Comparison of ENCODE assay signal across 8 cellular contexts in the genomic region with DNA sequence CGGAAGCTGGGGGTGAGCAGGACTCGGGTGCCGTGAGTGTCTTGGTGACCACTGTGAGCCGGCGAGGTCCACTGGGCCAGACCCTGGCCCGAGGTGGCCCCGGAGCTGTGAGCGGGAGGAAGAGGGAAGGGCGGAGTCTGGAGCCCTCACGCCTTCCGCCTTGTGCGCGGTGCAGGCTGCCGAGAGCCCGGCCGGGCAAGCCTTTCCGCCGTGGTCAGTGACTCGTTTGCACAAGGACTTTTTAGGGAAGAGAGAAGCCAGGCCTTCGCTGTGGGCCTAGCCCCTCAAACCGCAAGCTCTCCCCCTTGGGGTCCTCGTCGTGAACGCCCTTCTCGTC. TPM values are rescaled to one million over a fixed set of nuclear protein-coding genes. Genes with fewer than 3 reads are reported as not detected.
A peak's percentile ranks its signal among the peaks of the same experiment; 100 is the strongest.
DNase-seq lines count a peak whose midpoint lies in the region; ATAC-seq, FAIRE-seq and TF ChIP-seq lines count a peak whose summit lies in the region.

No MANE protein-coding gene starts in this region.

- ATAC-seq in A549 (peak; percentile 80 to 89), HG03159 (IDR thresholded peaks at IDR 0.05; ENCODE audit: unreplicated experiment) (peak; percentile 32)

- H3K9me3 ChIP-seq in A549 (no peaks in the 10 kb centered on the region), fibroblast of lung (ENCODE audit: control insufficient read depth, insufficient read depth, low read depth, low read length) (no peaks in the 10 kb centered on the region)

- H3K27me3 Mint-ChIP-seq in activated CD4-positive, alpha-beta memory T cell treated with anti-CD3 and anti-CD28 coated beads, Interleukin-2, amount 10 ng/mL, durations not matched to agents 7 days and 5 days, result peaks cover 25% of the 10 kb centered on the region
- H3K27me3 Mint-ChIP-seq in nephron (ENCODE audit: low read depth), result peaks cover 42% of the 10 kb centered on the region

- no peaks in the 10 kb centered on the region for H3K79me2 ChIP-seq in fibroblast of lung (ENCODE audit: control insufficient read depth, insufficient read depth, low read length)

- CTCF ChIA-PET in A549 (lab: Yijun Ruan, JAX), result interaction anchor here (0.6 to 3.5 kb wide), 48 partner anchors 9 to 1545 kb away, joined by 3 to 24 read pairs (median 3); no protein-coding TSS in a partner anchor
- CTCF ChIA-PET in activated CD4-positive, alpha-beta memory T cell treated with anti-CD3 and anti-CD28 coated beads, Interleukin-2, amount 10 ng/mL, durations not matched to agents 7 days and 5 days (lab: Charles Lee), result interaction anchor here (0.5 to 3.0 kb wide), 20 partner anchors 11 to 697 kb away, joined by 3 to 13 read pairs (median 4); no protein-coding TSS in a partner anchor

- no peak; the same call in 1 of the 2 replicates for TF ChIP-seq POLR2A in A549 (IDR thresholded peaks at IDR 0.05; ENCODE audit: low read length)

- DNase-seq in A549 (ENCODE audit: low read depth in 1 of 2, low spot score in 1 of 2) (peak; percentile 52 to 71), GM13977 (ENCODE audit: low spot score) (peak; percentile 73), fibroblast of lung (ENCODE audit: low read depth in 2 of 2) (peak; percentile 49 to 70), NCI-H2107 treated with DMSO at 0.1 percent for 48 hours (lab: John Stamatoyannopoulos, UW; ENCODE audit: unreplicated experiment) (no peak), NCI-H1694 (lab: John Stamatoyannopoulos, UW) (no peak)
- DNase-seq in activated CD4-positive, alpha-beta memory T cell treated with anti-CD3 and anti-CD28 coated beads, Interleukin-2, amount 10 ng/mL, durations not matched to agents 7 days and 5 days, result peak; percentile 39

- peak overlapping the region; percentile 38 for H3K9ac ChIP-seq in fibroblast of lung (ENCODE audit: insufficient read depth, low read length)

- H3K4me3 ChIP-seq in A549 (peak overlapping the region; percentile 54), fibroblast of lung (replicated peaks in 1 of 4; ENCODE audit: control extremely low read depth in 1 of 4, insufficient read depth in 1 of 4, low read depth in 3 of 4, low read length in 4 of 4) (peak overlapping the region; percentile 33 to 65 (median 51))

- H3K27ac ChIP-seq in A549, result peak overlapping the region; percentile 68 to 83
- peak overlapping the region; percentile 60 for H3K27ac ChIP-seq in fibroblast of lung (ENCODE audit: insufficient read depth, low read length)

- POLR2A ChIA-PET in A549 (lab: Yijun Ruan, JAX), result interaction anchor here (1.0 kb wide), 1 partner anchor 697 kb away, joined by 3 read pairs; no protein-coding TSS in a partner anchor
- POLR2A ChIA-PET in activated CD4-positive, alpha-beta memory T cell treated with anti-CD3 and anti-CD28 coated beads, Interleukin-2, amount 10 ng/mL, durations not matched to agents 7 days and 5 days (lab: Charles Lee), result interaction anchor here (0.6 to 1.1 kb wide), 4 partner anchors 9 to 619 kb away, joined by 3 to 4 read pairs (median 4); a partner anchor contains a TSS

- no peak for FAIRE-seq in A549 (lab: Jason Lieb, UNC)

- no peak overlapping the region for H3K27ac Mint-ChIP-seq in activated CD4-positive, alpha-beta memory T cell treated with anti-CD3 and anti-CD28 coated beads, Interleukin-2, amount 10 ng/mL, durations not matched to agents 7 days and 5 days
- peak overlapping the region; percentile 78 to 93 (median 82) for H3K27ac Mint-ChIP-seq in nephron

- H3K4me2 ChIP-seq in A549 (peak overlapping the region; percentile 91), fibroblast of lung (ENCODE audit: extremely low read depth, insufficient read depth, low read length) (peak overlapping the region; percentile 72)

- H3K27me3 ChIP-seq in fibroblast of lung (ENCODE audit: control insufficient read depth, insufficient read depth, low read length), result no peaks in the 10 kb centered on the region

- TF ChIP-seq RAD21 in A549 (conservative IDR thresholded peaks at IDR 0.05 in 1 of 2, IDR thresholded peaks at IDR 0.05 in 1 of 2), result no peak

- H2AFZ ChIP-seq in fibroblast of lung (ENCODE audit: low read length), result peak overlapping the region; percentile 86

- 4% methylated on average over 18 of the region's 25 CpGs for WGBS in A549 (ENCODE audit: missing lambda C conversion rate)

- in situ Hi-C loops in GM13977 (cut with MboI; ENCODE audit: low pct_unique_long_range_greater_than_20kb, low sequenced_read_pairs, unreplicated experiment), result loop anchor here (25.0 kb wide), 1 partner anchor 348 kb away; no protein-coding TSS in a partner anchor

- peak overlapping the region; percentile 69 for H3K4me3 Mint-ChIP-seq in activated CD4-positive, alpha-beta memory T cell treated with anti-CD3 and anti-CD28 coated beads, Interleukin-2, amount 10 ng/mL, durations not matched to agents 7 days and 5 days
- peak overlapping the region; percentile 88 to 90 (median 89) for H3K4me3 Mint-ChIP-seq in nephron

- no peaks in the 10 kb centered on the region for H3K36me3 Mint-ChIP-seq in activated CD4-positive, alpha-beta memory T cell treated with anti-CD3 and anti-CD28 coated beads, Interleukin-2, amount 10 ng/mL, durations not matched to agents 7 days and 5 days (ENCODE audit: low read depth)
- H3K36me3 Mint-ChIP-seq in nephron (ENCODE audit: low read depth), result no peaks in the 10 kb centered on the region

- H4K20me1 ChIP-seq in fibroblast of lung (ENCODE audit: control insufficient read depth, extremely low read depth, insufficient read depth, low read length), result no peaks in the 10 kb centered on the region

- H3K9me3 Mint-ChIP-seq in activated CD4-positive, alpha-beta memory T cell treated with anti-CD3 and anti-CD28 coated beads, Interleukin-2, amount 10 ng/mL, durations not matched to agents 7 days and 5 days, result no peaks in the 10 kb centered on the region
- no peaks in the 10 kb centered on the region for H3K9me3 Mint-ChIP-seq in nephron

- peaks cover 12% of the 10 kb centered on the region for H3K4me1 Mint-ChIP-seq in activated CD4-positive, alpha-beta memory T cell treated with anti-CD3 and anti-CD28 coated beads, Interleukin-2, amount 10 ng/mL, durations not matched to agents 7 days and 5 days
- peaks cover 23% of the 10 kb centered on the region for H3K4me1 Mint-ChIP-seq in nephron

- no peaks in the 10 kb centered on the region for H3K4me1 ChIP-seq in A549
- H3K4me1 ChIP-seq in fibroblast of lung (ENCODE audit: control insufficient read depth, extremely low read depth, insufficient read depth, low read length), result peaks cover 4% of the 10 kb centered on the region

- no peaks in the 10 kb centered on the region for H3K36me3 ChIP-seq in fibroblast of lung (ENCODE audit: control insufficient read depth, insufficient read depth, low read length)

- no peak for TF ChIP-seq EP300 in A549 (IDR thresholded peaks at IDR 0.05)

- TF ChIP-seq CTCF in A549 (IDR thresholded peaks at IDR 0.05) (no peak), GM13977 (IDR thresholded peaks at IDR 0.05; ENCODE audit: extremely low read depth, insufficient read depth, missing control alignments) (no peak), fibroblast of lung (conservative IDR thresholded peaks at IDR 0.05 in 1 of 2, IDR thresholded peaks at IDR 0.05 in 1 of 2; ENCODE audit: low read depth in 1 of 2, low read length in 2 of 2) (no peak), nephron (IDR thresholded peaks at IDR 0.05; ENCODE audit: unreplicated experiment in 3 of 3) (no peak)

TF ChIP-seq in A549, 52 proteins besides CTCF, POLR2A, EP300 and RAD21:
- TF ChIP-seq, protein P1, sequence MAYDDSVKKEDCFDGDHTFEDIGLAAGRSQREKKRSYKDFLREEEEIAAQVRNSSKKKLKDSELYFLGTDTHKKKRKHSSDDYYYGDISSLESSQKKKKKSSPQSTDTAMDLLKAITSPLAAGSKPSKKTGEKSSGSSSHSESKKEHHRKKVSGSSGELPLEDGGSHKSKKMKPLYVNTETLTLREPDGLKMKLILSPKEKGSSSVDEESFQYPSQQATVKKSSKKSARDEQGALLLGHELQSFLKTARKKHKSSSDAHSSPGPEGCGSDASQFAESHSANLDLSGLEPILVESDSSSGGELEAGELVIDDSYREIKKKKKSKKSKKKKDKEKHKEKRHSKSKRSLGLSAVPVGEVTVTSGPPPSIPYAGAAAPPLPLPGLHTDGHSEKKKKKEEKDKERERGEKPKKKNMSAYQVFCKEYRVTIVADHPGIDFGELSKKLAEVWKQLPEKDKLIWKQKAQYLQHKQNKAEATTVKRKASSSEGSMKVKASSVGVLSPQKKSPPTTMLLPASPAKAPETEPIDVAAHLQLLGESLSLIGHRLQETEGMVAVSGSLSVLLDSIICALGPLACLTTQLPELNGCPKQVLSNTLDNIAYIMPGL (CRISPR knock-in tag; IDR thresholded peaks at IDR 0.05; ENCODE audit: borderline replicate concordance), result no peak
- TF ChIP-seq FOSB (CRISPR knock-in tag; IDR thresholded peaks at IDR 0.05) (no peak), JUNB (IDR thresholded peaks at IDR 0.05) (no peak), NFE2L2 (conservative IDR thresholded peaks at IDR 0.05; ENCODE audit: low read length) (no peak), CEBPB (IDR thresholded peaks at IDR 0.05) (no peak), RARB (CRISPR knock-in tag; IDR thresholded peaks at IDR 0.05) (no peak)
- TF ChIP-seq, protein P2, sequence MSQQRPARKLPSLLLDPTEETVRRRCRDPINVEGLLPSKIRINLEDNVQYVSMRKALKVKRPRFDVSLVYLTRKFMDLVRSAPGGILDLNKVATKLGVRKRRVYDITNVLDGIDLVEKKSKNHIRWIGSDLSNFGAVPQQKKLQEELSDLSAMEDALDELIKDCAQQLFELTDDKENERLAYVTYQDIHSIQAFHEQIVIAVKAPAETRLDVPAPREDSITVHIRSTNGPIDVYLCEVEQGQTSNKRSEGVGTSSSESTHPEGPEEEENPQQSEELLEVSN (IDR thresholded peaks at IDR 0.05; ENCODE audit: borderline replicate concordance, low read depth), result peak; percentile 84
- TF ChIP-seq, protein P3, sequence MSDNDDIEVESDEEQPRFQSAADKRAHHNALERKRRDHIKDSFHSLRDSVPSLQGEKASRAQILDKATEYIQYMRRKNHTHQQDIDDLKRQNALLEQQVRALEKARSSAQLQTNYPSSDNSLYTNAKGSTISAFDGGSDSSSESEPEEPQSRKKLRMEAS (IDR thresholded peaks at IDR 0.05), result 0 out of 2 replicates have a peak, but pooled peaks have one; percentile 35

RNA-seq across cellular contexts. Expression of a gene that starts 40.9 kb away (rescaled TPM):
- polyA plus RNA-seq in A549 (2011; rRNA removed) (38.2 and 49.9 TPM in 2 replicates), A549 (2017; fragmentation: RNase III; extraction: RNeasy Plus Mini Kit Qiagen cat#74134 plus additional on column Dnase treatment) (18.5 to 25.3 TPM (median 21.4 TPM) in 3 replicates), fibroblast of lung (30.6 and 31.2 TPM in 2 replicates)
- polyA plus RNA-seq in A549 (2012; cell fraction: cytosol; rRNA removed), result 15.7 and 16.2 TPM in 2 replicates
- 4.8 and 7.0 TPM in 2 replicates for polyA plus RNA-seq in A549 (2012; cell fraction: nucleus; rRNA removed)
- polyA minus RNA-seq in A549 (2011; rRNA and poly(A)+ RNA removed), result 10.0 and 12.5 TPM in 2 replicates
- total RNA-seq in activated CD4-positive, alpha-beta memory T cell treated with anti-CD3 and anti-CD28 coated beads, Interleukin-2, amount 10 ng/mL, durations not matched to agents 7 days and 5 days, result 10 to 100 TPM; 10.4 to 10.9 TPM
- 60.1 and 61.9 TPM in 2 replicates for total RNA-seq in fibroblast of lung
- 23.3 and 27.1 TPM in 2 replicates for polyA plus RNA-seq in fibroblast of lung (2012)
- 4.0 and 7.3 TPM in 2 replicates for polyA minus RNA-seq in fibroblast of lung (ENCODE audit: low replicate concordance)

Comparison
In these comparisons a context has a peak if more than half of its experiments do, and no peak if none do; other contexts are left out.
1. DNase-seq: peak in A549 (2 of 2), GM13977 (single experiment), activated CD4-positive, alpha-beta memory T cell treated with anti-CD3 and anti-CD28 coated beads, Interleukin-2, amount 10 ng/mL, durations not matched to agents 7 days and 5 days (single experiment) and fibroblast of lung (2 of 2); none in NCI-H2107 treated with DMSO at 0.1 percent for 48 hours (single experiment) and NCI-H1694 (single experiment).